In the genomic region with DNA sequence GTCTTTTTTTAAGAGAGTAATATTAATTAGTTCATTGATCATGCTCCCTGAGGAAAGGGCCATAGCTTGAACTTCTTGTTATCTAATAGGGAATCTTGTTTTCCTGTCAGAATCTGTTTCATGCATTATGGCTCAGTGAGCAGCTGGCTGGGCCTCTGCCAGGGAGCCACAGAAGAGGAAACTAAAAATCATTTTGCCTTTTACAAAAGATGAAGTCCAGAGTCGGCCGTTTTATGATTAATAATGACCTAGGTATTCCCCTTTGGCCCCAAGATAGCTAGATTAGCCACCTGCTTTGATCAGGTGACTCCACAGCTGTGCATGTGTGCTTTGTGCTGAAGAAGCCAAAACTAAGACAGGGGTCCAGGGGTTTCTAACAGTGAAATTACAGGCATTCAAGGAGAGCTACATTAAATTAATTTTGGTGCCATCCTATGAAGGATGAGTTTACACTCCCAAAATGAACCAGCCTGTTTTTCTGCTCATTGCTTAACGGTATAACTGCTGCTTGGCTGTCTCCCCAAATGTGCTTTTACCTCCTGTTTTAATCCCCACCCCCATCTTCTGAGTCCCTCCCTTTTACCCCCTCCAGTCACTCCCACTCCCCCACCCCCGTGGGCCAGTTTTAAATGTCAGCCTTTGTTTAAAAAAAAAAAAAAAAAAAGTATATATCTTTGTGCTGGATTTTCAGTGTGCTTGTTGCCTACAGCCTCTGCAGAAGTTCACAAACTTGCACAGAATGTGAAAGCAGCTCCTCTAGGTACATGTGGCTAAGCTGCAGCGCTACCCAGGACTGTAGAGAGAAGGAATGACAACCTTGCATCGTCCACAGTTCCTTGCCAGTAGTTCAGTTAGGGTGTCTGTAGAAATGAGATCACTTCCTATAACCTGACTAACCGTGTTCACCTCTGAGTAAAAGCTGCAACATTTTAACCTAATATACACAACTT, we compare ENCODE assay signal across 7 cellular contexts.
DNase-seq lines count a peak whose midpoint lies in the region; ATAC-seq and TF ChIP-seq lines count a peak whose summit lies in the region.

No MANE protein-coding gene starts in this region.

- ATAC-seq in GM19395 (IDR thresholded peaks at IDR 0.05; ENCODE audit: unreplicated experiment) = peak; percentile 40
- peak; percentile 48 for ATAC-seq in HG03354 (IDR thresholded peaks at IDR 0.05; ENCODE audit: poor library complexity, severe bottlenecking, unreplicated experiment)
- no peak for ATAC-seq in T-helper 17 cell

- no peaks in the 10 kb centered on the region for H3K27me3 Mint-ChIP-seq in T-helper 17 cell

- no peaks in the 10 kb centered on the region for H3K27me3 ChIP-seq in layer of hippocampus (ENCODE audit: control insufficient read depth, insufficient read depth, low read length)

- H3K27ac ChIP-seq in layer of hippocampus (ENCODE audit: low read depth, low read length) = peak overlapping the region; percentile 16

- H3K27ac Mint-ChIP-seq in T-helper 17 cell = peak overlapping the region; percentile 95

- H3K4me3 ChIP-seq in GM12865 (ENCODE audit: low read depth, low read length) = no peak overlapping the region; the same call in 1 of the 2 replicates

- peaks cover 11% of the 10 kb centered on the region for H3K4me1 Mint-ChIP-seq in T-helper 17 cell

- DNase-seq in GM12865 (ENCODE audit: low read depth) (peak; percentile 85), T-helper 17 cell (no peak), NCI-H748 (lab: John Stamatoyannopoulos, UW; ENCODE audit: unreplicated experiment) (no peak), NOMO-1 treated with dmso at 0.1 percent for 144 hours (lab: John Stamatoyannopoulos, UW; ENCODE audit: unreplicated experiment) (no peak)

- H3K36me3 Mint-ChIP-seq in T-helper 17 cell (ENCODE audit: low read depth) = no peaks in the 10 kb centered on the region

- no peak overlapping the region for H3K4me3 Mint-ChIP-seq in T-helper 17 cell

- no peaks in the 10 kb centered on the region for H3K9me3 ChIP-seq in T-helper 17 cell (ENCODE audit: control insufficient read depth, low read length, poor library complexity, severe bottlenecking)

- TF ChIP-seq CTCF in GM12865 (IDR thresholded peaks at IDR 0.05; ENCODE audit: insufficient read depth, low read depth, low read length, missing control alignments) = no peak
